Comparison of ENCODE assay signal across 8 cellular contexts in genomic region chr22:46738961-46739870, GRCh38. TPM values are rescaled to one million over a fixed set of nuclear protein-coding genes. Genes with fewer than 3 reads are reported as not detected.
DNase-seq lines count a peak whose midpoint lies in the region; ATAC-seq and TF ChIP-seq lines count a peak whose summit lies in the region.

No MANE protein-coding gene starts in this region.

- ATAC-seq in T-helper 17 cell (peak; percentile 72), left colon (peak; percentile 67), GM21423 (IDR thresholded peaks at IDR 0.05; ENCODE audit: unreplicated experiment) (no peak)

- no peaks in the 10 kb centered on the region for H3K27me3 Mint-ChIP-seq in T-helper 17 cell

- intact Hi-C loops in left colon (cut with DNase I, micrococcal nuclease): no loop called here

- DNase-seq in CMK (ENCODE audit: low read depth) (peak; percentile 38), HuH-7 (ENCODE audit: low spot score) (peak; percentile 71), T-helper 17 cell (peak; percentile 66 to 74 (median 71)), cardiac fibroblast (ENCODE audit: low read depth in 2 of 2) (peak; percentile 45 to 80), left colon (peak; percentile 80 to 88), midbrain (lab: John Stamatoyannopoulos, UW) (no peak)
- DNase-seq in stimulated activated naive CD4-positive, alpha-beta T cell (lab: John Stamatoyannopoulos, UW): peak; percentile 62 to 79 (median 72)

- peaks cover 36% of the 10 kb centered on the region for H3K4me1 Mint-ChIP-seq in T-helper 17 cell

- peak overlapping the region; percentile 95 for H3K27ac Mint-ChIP-seq in T-helper 17 cell

- TF ChIP-seq CTCF in cardiac fibroblast (IDR thresholded peaks at IDR 0.05; ENCODE audit: low read depth, low read length): peak; percentile 31

- H3K36me3 Mint-ChIP-seq in T-helper 17 cell (ENCODE audit: low read depth): peaks cover 2% of the 10 kb centered on the region

- peak overlapping the region; percentile 57 to 69 for H3K4me3 ChIP-seq in cardiac fibroblast (replicated peaks in 1 of 2; ENCODE audit: low read depth in 2 of 2, low read length in 2 of 2)

- H3K9me3 ChIP-seq in T-helper 17 cell (ENCODE audit: control insufficient read depth, low read length, poor library complexity, severe bottlenecking): no peaks in the 10 kb centered on the region

- H3K4me3 Mint-ChIP-seq in T-helper 17 cell: peak overlapping the region; percentile 90

RNA-seq across cellular contexts. Expression of gene CERK, which starts 1.2 kb away (rescaled TPM):
- 100 to 1,000 TPM; 164 to 174 TPM for total RNA-seq in T-helper 17 cell
- 10 to 100 TPM; 35.4 to 39.9 TPM for total RNA-seq in left colon

RNA-seq across cellular contexts. Expression of gene TBC1D22A, which starts 23.2 kb away (rescaled TPM):
- 10 to 100 TPM; 42.1 to 43.8 TPM for total RNA-seq in T-helper 17 cell
- total RNA-seq in left colon: 10 to 100 TPM; 40.7 to 45.2 TPM

Comparison
In these comparisons a context has a peak if more than half of its experiments do, and no peak if none do; other contexts are left out.
1. RNA of gene CERK, which starts 1.2 kb away (total RNA-seq): 164 to 174 TPM in T-helper 17 cell; 35.4 to 39.9 TPM in left colon; every median in the first group is over 4 times any median in the second.